ENCODE assay signal across 14 cellular contexts in genomic region chr3:58141766-58142345, GRCh38.
A peak's percentile ranks its signal among the peaks of the same experiment; 100 is the strongest.
DNase-seq lines count a peak whose midpoint lies in the region; ATAC-seq lines count a peak whose summit lies in the region.
"Had no signal": no experiment of that assay in that cellular context is flagged by ENCODE, and none has a peak within 500 bp of the region (broad histone marks: within the 10 kb centered on the region; RNA-seq: fewer than 3 reads in every experiment).

No MANE protein-coding gene starts in this region.

- no peaks in the 10 kb centered on the region for H3K9me3 ChIP-seq in neuronal stem cell (replicated peaks in 1 of 2; ENCODE audit: control insufficient read depth in 2 of 2, insufficient read depth in 1 of 2, low read depth in 1 of 2, low read length in 2 of 2)

- no CpG with 5 or more reads among the region's 12 CpGs for WGBS in neuronal stem cell (ENCODE audit: extremely low coverage in 2 of 2, insufficient read length in 2 of 2, insufficient replicate concordance in 1 of 2), 2 donors

- H3K27ac Mint-ChIP-seq in activated naive CD4-positive, alpha-beta T cell treated with anti-CD3 and anti-CD28 coated beads, Interleukin-2, amount 50 U/mL, for 72 hours, result peak overlapping the region in 1 of 2 donors; percentile 22

- H3K4ac ChIP-seq in neuronal stem cell (ENCODE audit: low read length), result no peak overlapping the region

- peaks cover 5 to 10% of the 10 kb centered on the region in 2 donors for H3K4me1 ChIP-seq in neuronal stem cell (ENCODE audit: control insufficient read depth in 2 of 2, insufficient read depth in 1 of 2, low read depth in 1 of 2, low read length in 2 of 2)

- H3K18ac ChIP-seq in neuronal stem cell (ENCODE audit: low read length), result no peak overlapping the region

- H3K9ac ChIP-seq in neuronal stem cell (ENCODE audit: low read depth, low read length, poor library complexity), result no peak overlapping the region

- no peak overlapping the region for H2BK15ac ChIP-seq in neuronal stem cell (ENCODE audit: low read length)

- no peak overlapping the region for H4K91ac ChIP-seq in neuronal stem cell (ENCODE audit: low read depth, low read length, poor library complexity)

- DNase-seq in NCI-H748 (lab: John Stamatoyannopoulos, UW; ENCODE audit: unreplicated experiment) (peak; percentile 41), NCI-H748 treated with DMSO at 0.1 percent for 48 hours (lab: John Stamatoyannopoulos, UW) (no peak), NCI-H82 (lab: John Stamatoyannopoulos, UW) (peak; percentile 69), cerebellum (ENCODE audit: low spot score) (peak; percentile 34), neuronal stem cell (ENCODE audit: low spot score) (no peak), NCI-H446 (lab: John Stamatoyannopoulos, UW) (no peak)
- DNase-seq in activated naive CD4-positive, alpha-beta T cell treated with anti-CD3 and anti-CD28 coated beads, Interleukin-2, amount 50 U/mL, for 72 hours (ENCODE audit: low spot score in 2 of 2), result no peak
- DNase-seq: DND-41, GF-D8, H7, MM.1S, NCI-H1930, SIG-M5 had no signal

- H2AFZ ChIP-seq in neuronal stem cell (ENCODE audit: low read length), result no peak overlapping the region

- no peaks in the 10 kb centered on the region for H3K79me1 ChIP-seq in neuronal stem cell (ENCODE audit: low read depth, low read length)

- peak overlapping the region; percentile 2 for H3K27ac ChIP-seq in neuronal stem cell (replicated peaks; ENCODE audit: low read length)

- no peak for ATAC-seq in activated naive CD4-positive, alpha-beta T cell treated with anti-CD3 and anti-CD28 coated beads, Interleukin-2, amount 50 U/mL, for 72 hours
- no peak for ATAC-seq in GM21390 (IDR thresholded peaks at IDR 0.05; ENCODE audit: unreplicated experiment)

- H2BK5ac ChIP-seq in neuronal stem cell (ENCODE audit: low read length), result no peak overlapping the region

- peaks cover 6 to 11% of the 10 kb centered on the region in 2 donors for H3K36me3 Mint-ChIP-seq in activated naive CD4-positive, alpha-beta T cell treated with anti-CD3 and anti-CD28 coated beads, Interleukin-2, amount 50 U/mL, for 72 hours

- H3K36me3 ChIP-seq in neuronal stem cell (replicated peaks in 1 of 2; ENCODE audit: control insufficient read depth in 2 of 2, insufficient read depth in 2 of 2, low read length in 2 of 2), result peaks cover 22 to 53% of the 10 kb centered on the region in 2 donors

- no peak overlapping the region for H2BK12ac ChIP-seq in neuronal stem cell (ENCODE audit: low read length)

- no peak overlapping the region for H3K23ac ChIP-seq in neuronal stem cell (ENCODE audit: low read depth, low read length, poor library complexity)

- H4K8ac ChIP-seq in neuronal stem cell (ENCODE audit: low read depth, low read length), result no peak overlapping the region

- no peak overlapping the region for H3K4me3 ChIP-seq in neuronal stem cell (ENCODE audit: low read length in 2 of 2)

- H3K4me2 ChIP-seq in neuronal stem cell (ENCODE audit: insufficient read depth, low read length, poor library complexity, severe bottlenecking), result no peak overlapping the region

- H3K14ac ChIP-seq in neuronal stem cell (ENCODE audit: low read length), result no peak overlapping the region

- H3K27me3 ChIP-seq in neuronal stem cell (ENCODE audit: control insufficient read depth in 3 of 3, insufficient read depth in 3 of 3, low read depth in 1 of 3, low read length in 3 of 3), result no peaks in the 10 kb centered on the region

- no peak overlapping the region for H2BK120ac ChIP-seq in neuronal stem cell (ENCODE audit: low read depth, low read length)

- no peaks in the 10 kb centered on the region for H3K9me3 Mint-ChIP-seq in activated naive CD4-positive, alpha-beta T cell treated with anti-CD3 and anti-CD28 coated beads, Interleukin-2, amount 50 U/mL, for 72 hours

- H2AK5ac ChIP-seq in neuronal stem cell (ENCODE audit: low read depth, low read length), result no peak overlapping the region

Comparison
In these comparisons a context has a peak if more than half of its experiments do, and no peak if none do; other contexts are left out.
1. DNase-seq: peak in NCI-H748 (single experiment), NCI-H82 (single experiment) and cerebellum (single experiment); none in NCI-H748 treated with DMSO at 0.1 percent for 48 hours (single experiment), neuronal stem cell (single experiment), activated naive CD4-positive, alpha-beta T cell treated with anti-CD3 and anti-CD28 coated beads, Interleukin-2, amount 50 U/mL, for 72 hours (0 of 2) and NCI-H446 (0 of 2).